14 cellular contexts compared by ENCODE assay signal in the genomic region with DNA sequence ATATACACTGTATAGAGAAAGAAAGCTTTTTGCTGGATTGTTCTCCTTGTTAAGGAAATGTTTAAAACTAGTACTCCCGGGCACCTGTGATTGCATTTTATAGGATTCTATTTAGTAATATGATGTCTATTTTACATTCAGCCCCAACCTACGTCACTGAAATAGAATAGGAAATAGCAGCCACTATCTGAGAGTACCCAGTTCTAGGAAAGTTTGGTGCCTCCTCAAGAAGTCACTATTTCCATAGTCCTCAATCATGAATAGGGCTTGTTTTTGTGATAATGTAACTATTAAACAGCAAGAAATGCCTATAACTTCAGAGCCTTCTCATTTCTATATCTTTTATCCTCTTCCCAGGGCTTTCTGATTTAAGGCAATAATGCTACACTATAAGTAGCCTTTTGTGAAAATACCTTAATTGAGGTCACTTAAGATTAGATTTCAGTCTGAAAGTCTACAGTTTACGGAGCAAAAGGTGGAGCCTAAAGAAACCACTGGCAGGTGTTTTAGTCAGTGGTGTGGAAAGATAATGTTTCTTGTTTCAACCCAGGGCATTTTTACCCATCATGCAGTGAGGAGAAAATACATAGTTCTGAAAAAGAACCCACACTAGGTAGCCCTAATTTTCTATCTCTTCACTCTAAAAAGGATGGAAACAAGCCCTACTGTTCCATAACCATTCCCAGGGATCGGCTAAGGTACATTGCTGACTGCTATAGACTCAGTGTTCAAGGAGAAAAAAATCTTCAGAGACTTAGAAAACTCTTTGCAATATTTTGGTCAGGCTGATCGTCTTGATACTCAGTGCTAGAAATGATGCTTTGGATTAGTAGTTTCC. TPM values are rescaled to one million over a fixed set of nuclear protein-coding genes. Genes with fewer than 3 reads are reported as not detected.
A peak's percentile ranks its signal among the peaks of the same experiment; 100 is the strongest.
DNase-seq lines count a peak whose midpoint lies in the region; ATAC-seq and TF ChIP-seq lines count a peak whose summit lies in the region.
"Had no signal": no experiment of that assay in that cellular context is flagged by ENCODE, and none has a peak within 500 bp of the region (broad histone marks: within the 10 kb centered on the region; RNA-seq: fewer than 3 reads in every experiment).

No MANE protein-coding gene starts in this region.

- no peaks in the 10 kb centered on the region for H3K9me2 ChIP-seq in OCI-LY1 (ENCODE audit: low read depth, low read length)

- H3K9me3 Mint-ChIP-seq in naive B cell: peaks cover 0 to 7% (median 0%) of the 10 kb centered on the region in 7 donors

- H3K36me3 ChIP-seq in OCI-LY1 (ENCODE audit: insufficient read depth, low read length): no peaks in the 10 kb centered on the region
- H3K36me3 ChIP-seq: cardiac muscle cell had no signal

- H4K20me1 ChIP-seq in OCI-LY1 (ENCODE audit: insufficient read depth, low read length): no peaks in the 10 kb centered on the region

- H3K27me3 Mint-ChIP-seq in naive B cell: no peaks in the 10 kb centered on the region

- peak; percentile 6 for DNase-seq in naive B cell
- DNase-seq in NCI-H2081 treated with DMSO at 0.1 percent for 48 hours (lab: John Stamatoyannopoulos, UW): no peak
- no peak for DNase-seq in HPDE6-E6E7 (ENCODE audit: extremely low spot score)
- no peak for DNase-seq in stimulated activated CD4-positive, alpha-beta T cell treated with anti-CD3 and anti-CD28 coated beads, Interleukin-4, amount 100 ng/mL, for 1 hour
- DNase-seq: activated CD4-positive, alpha-beta T cell treated with anti-CD3 and anti-CD28 coated beads for 4 hours; DMS53; foreskin fibroblast; lower lobe of right lung; NCI-H1092 treated with DMSO at 0.1 percent for 48 hours; retina had no signal

- no peaks in the 10 kb centered on the region for H3K27me3 ChIP-seq in OCI-LY1 (ENCODE audit: insufficient read depth, low read length)
- H3K27me3 ChIP-seq: cardiac muscle cell had no signal

- peak overlapping the region; percentile 92 for H3K27ac ChIP-seq in OCI-LY1 (ENCODE audit: low read depth, low read length, poor library complexity, severe bottlenecking)
- H3K27ac ChIP-seq: cardiac muscle cell, lower lobe of right lung had no signal

- peaks cover 23% of the 10 kb centered on the region for H3K4me1 ChIP-seq in OCI-LY1 (ENCODE audit: insufficient read depth, low read length, severe bottlenecking)
- H3K4me1 ChIP-seq: lower lobe of right lung had no signal

- peak overlapping the region; percentile 44; the same call in 1 of the 2 replicates for H3K9ac ChIP-seq in OCI-LY1 (ENCODE audit: low read length)

- H3K36me3 Mint-ChIP-seq in naive B cell: peaks cover 16 to 31% of the 10 kb centered on the region in 2 donors

- H3K4me3 Mint-ChIP-seq in naive B cell: peak overlapping the region in 1 of 8 donors; percentile 11

- no peak for TF ChIP-seq CTCF in OCI-LY1 (IDR thresholded peaks at IDR 0.05; ENCODE audit: low read length)

- peak overlapping the region; percentile 18 for H3K4me3 ChIP-seq in OCI-LY1 (ENCODE audit: low read depth, low read length, poor library complexity, severe bottlenecking)
- H3K4me3 ChIP-seq: cardiac muscle cell, lower lobe of right lung had no signal

- H3F3A ChIP-seq in OCI-LY1 (ENCODE audit: insufficient read depth, low read length): peaks cover 6% of the 10 kb centered on the region; the same call in 1 of the 2 replicates

- peak overlapping the region; percentile 66 for H3K4me2 ChIP-seq in OCI-LY1 (ENCODE audit: low read length)

- peaks cover 11% of the 10 kb centered on the region for H3K9me3 ChIP-seq in OCI-LY1 (ENCODE audit: low read length)
- H3K9me3 ChIP-seq: lower lobe of right lung had no signal

- peak overlapping the region; percentile 48 for H2AFZ ChIP-seq in OCI-LY1 (ENCODE audit: low read length)

- ATAC-seq in GM19324 (IDR thresholded peaks at IDR 0.05; ENCODE audit: low FRiP score, unreplicated experiment): peak; percentile 48
- ATAC-seq in HG02759 (IDR thresholded peaks at IDR 0.05; ENCODE audit: unreplicated experiment): peak; percentile 45
- ATAC-seq in naive B cell (ENCODE audit: low read depth in 2 of 2): peak; percentile 76 to 85
- ATAC-seq: lower lobe of right lung had no signal

- peaks cover 23 to 24% (median 24%) of the 10 kb centered on the region in 3 donors for H3K4me1 Mint-ChIP-seq in naive B cell

- peak overlapping the region in 3 of 6 donors; percentile 51 to 83 (median 71) for H3K27ac Mint-ChIP-seq in naive B cell

- H3K79me2 ChIP-seq in OCI-LY1 (ENCODE audit: insufficient read depth, low read length): no peaks in the 10 kb centered on the region

RNA-seq across cellular contexts. Expression of a gene that starts 38.7 kb away (rescaled TPM):
- 1 to 10 TPM in 3 of 6 donors, under 1 TPM in 3; 0.49 to 2.1 (median 0.92) TPM for polyA plus RNA-seq in naive B cell (ENCODE audit: low read depth in 6 of 6)
- polyA plus RNA-seq: cardiac muscle cell had no signal
